ENCODE assay signal across 8 cellular contexts in the genomic region with DNA sequence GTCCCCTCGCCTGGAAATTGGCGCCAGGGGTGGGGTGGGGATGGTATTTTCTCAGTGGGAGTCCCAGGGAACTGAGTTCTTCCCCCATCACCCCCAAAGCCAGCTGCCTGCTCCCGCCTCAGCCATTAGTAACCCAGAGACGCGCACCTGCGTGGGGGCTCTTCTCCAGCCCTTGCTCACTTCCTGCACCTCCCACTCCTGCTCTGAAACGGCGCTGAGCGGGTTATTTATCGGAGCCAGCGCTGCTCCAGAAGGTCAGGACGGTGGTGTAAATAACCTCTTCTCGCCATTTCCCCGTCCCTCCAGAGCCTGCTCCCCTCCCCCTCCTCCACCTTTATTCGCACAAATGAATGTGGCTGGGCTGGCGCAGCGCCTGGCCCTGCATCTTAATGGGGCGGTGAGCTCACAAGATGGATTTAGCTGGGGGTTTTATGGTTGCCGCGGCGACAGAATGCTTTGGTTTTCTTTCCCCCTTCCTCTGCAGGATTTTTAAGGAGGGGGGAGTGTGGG. TPM values are rescaled to one million over a fixed set of nuclear protein-coding genes. Genes with fewer than 3 reads are reported as not detected.
DNase-seq lines count a peak whose midpoint lies in the region; ATAC-seq and TF ChIP-seq lines count a peak whose summit lies in the region.

No MANE protein-coding gene starts in this region.

- peaks cover 11% of the 10 kb centered on the region for H3K4me1 Mint-ChIP-seq in activated T-helper 17 cell treated with anti-CD3 and anti-CD28 coated beads, Interleukin-2, amount 50 U/mL, for 72 hours

- DNase-seq in AG04450 (ENCODE audit: low read depth, low spot score) (no peak), NCI-H1105 treated with DMSO at 0.1 percent for 48 hours (lab: John Stamatoyannopoulos, UW) (peak; percentile 66), hippocampal formation (lab: John Stamatoyannopoulos, UW) (peak; percentile 48 to 49), gastrocnemius medialis (peak in 1 of 2 donors; percentile 58), Peyer's patch (no peak)

- no peaks in the 10 kb centered on the region for H3K9me3 Mint-ChIP-seq in activated T-helper 17 cell treated with anti-CD3 and anti-CD28 coated beads, Interleukin-2, amount 50 U/mL, for 72 hours

- intact Hi-C loops in gastrocnemius medialis (cut with DNase I; ENCODE audit: low total_unique reads) = loop anchor here (10.0 kb wide), 1 partner anchor 1373 kb away; the partner anchor contains the start of genes CD63 and RDH5

- POLR2A ChIA-PET in AG04450 (lab: Yijun Ruan, JAX) = no interaction called here

- no peaks in the 10 kb centered on the region for H3K27me3 ChIP-seq in AG04450 (ENCODE audit: control insufficient read depth, insufficient read depth, low read length)
- H3K27me3 ChIP-seq in gastrocnemius medialis = no peaks in the 10 kb centered on the region
- H3K27me3 ChIP-seq in Peyer's patch = no peaks in the 10 kb centered on the region

- TF ChIP-seq CTCF in AG04450 (IDR thresholded peaks at IDR 0.05; ENCODE audit: low read depth, low read length) (no peak), gastrocnemius medialis (IDR thresholded peaks at IDR 0.05 in 4 of 5, conservative IDR thresholded peaks at IDR 0.05 in 1 of 5) (no peak), Peyer's patch (IDR thresholded peaks at IDR 0.05) (no peak)

- TF ChIP-seq POLR2A in gastrocnemius medialis (IDR thresholded peaks at IDR 0.05) = no peak
- no peak for TF ChIP-seq POLR2A in Peyer's patch (IDR thresholded peaks at IDR 0.05)

- in situ Hi-C loops in gastrocnemius medialis (cut with MboI; ENCODE audit: low sequenced_read_pairs in 4 of 4) = loop anchor here (25.0 kb wide), 2 partner anchors 340 to 365 kb away; partner anchors contain the start of genes HOXC10 (in 2 of the 4), HOXC8 (in 2 of the 4) and HOXC9 (in 2 of the 4)

- no peaks in the 10 kb centered on the region for H3K27me3 Mint-ChIP-seq in activated T-helper 17 cell treated with anti-CD3 and anti-CD28 coated beads, Interleukin-2, amount 50 U/mL, for 72 hours

- H3K27ac ChIP-seq in AG04450 (ENCODE audit: low read depth, low read length) (peak overlapping the region; percentile 89), gastrocnemius medialis (peak overlapping the region in 2 of 4 donors; percentile 17 to 47), Peyer's patch (peak overlapping the region in 2 of 4 donors; percentile 38 to 57)

- peak; percentile 89 for ATAC-seq in activated T-helper 17 cell treated with anti-CD3 and anti-CD28 coated beads, Interleukin-2, amount 50 U/mL, for 72 hours (replicated peaks)
- ATAC-seq in gastrocnemius medialis (peak; percentile 45 to 62), GM19324 (IDR thresholded peaks at IDR 0.05; ENCODE audit: low FRiP score, unreplicated experiment) (no peak), GM18907 (IDR thresholded peaks at IDR 0.05; ENCODE audit: unreplicated experiment) (no peak)

- H3K9me3 ChIP-seq in AG04450 (ENCODE audit: control insufficient read depth, insufficient read depth, low read length) (no peaks in the 10 kb centered on the region), gastrocnemius medialis (no peaks in the 10 kb centered on the region), Peyer's patch (no peaks in the 10 kb centered on the region)

- H3K36me3 ChIP-seq in gastrocnemius medialis (peaks cover 3 to 41% of the 10 kb centered on the region in 2 donors), Peyer's patch (peaks cover 0 to 46% (median 0%) of the 10 kb centered on the region in 3 donors)

- H3K27ac Mint-ChIP-seq in activated T-helper 17 cell treated with anti-CD3 and anti-CD28 coated beads, Interleukin-2, amount 50 U/mL, for 72 hours = peak overlapping the region; percentile 65

- H3K4me3 ChIP-seq in AG04450 (ENCODE audit: low read depth, low read length) (peak overlapping the region; percentile 10; the same call in 1 of the 2 replicates), gastrocnemius medialis (peak overlapping the region; percentile 3 to 36 (median 24)), Peyer's patch (no peak overlapping the region)

- H3K4me3 Mint-ChIP-seq in activated T-helper 17 cell treated with anti-CD3 and anti-CD28 coated beads, Interleukin-2, amount 50 U/mL, for 72 hours = peak overlapping the region; percentile 72

- CTCF ChIA-PET in AG04450 (lab: Charles Lee) = interaction anchor here (0.5 to 2.2 kb wide), 7 partner anchors 16 to 138 kb away, joined by 3 to 9 read pairs (median 4); partner anchors contain the start of gene COPZ1

- H3K4me1 ChIP-seq in gastrocnemius medialis (peaks cover 21 to 22% of the 10 kb centered on the region in 2 donors), Peyer's patch (no peaks in the 10 kb centered on the region)

- peaks cover 52% of the 10 kb centered on the region for H3K36me3 Mint-ChIP-seq in activated T-helper 17 cell treated with anti-CD3 and anti-CD28 coated beads, Interleukin-2, amount 50 U/mL, for 72 hours (ENCODE audit: low read depth)

RNA-seq across cellular contexts. Expression of gene GPR84, which starts 12.2 kb away (rescaled TPM):
- not detected in 2 replicates for polyA plus RNA-seq in AG04450 (2011; rRNA removed)
- not detected in 2 replicates for polyA minus RNA-seq in AG04450 (2011; rRNA and poly(A)+ RNA removed)
- total RNA-seq in activated T-helper 17 cell treated with anti-CD3 and anti-CD28 coated beads, Interleukin-2, amount 50 U/mL, for 72 hours = 1 to 10 TPM in 1 of 2 donors, under 1 TPM in 1; 0.24 to 2.2 TPM
- under 1 TPM in 2 of 4 donors, not detected in 2; 0.49 to 0.51 TPM for total RNA-seq in gastrocnemius medialis
- not detected for total RNA-seq in Peyer's patch

RNA-seq across cellular contexts. Expression of gene COPZ1, which starts 27.1 kb away (rescaled TPM):
- 355 and 404 TPM in 2 replicates for polyA plus RNA-seq in AG04450 (2011; rRNA removed)
- 137 and 153 TPM in 2 replicates for polyA minus RNA-seq in AG04450 (2011; rRNA and poly(A)+ RNA removed)
- 10 to 100 TPM; 75.4 to 86.8 TPM for total RNA-seq in activated T-helper 17 cell treated with anti-CD3 and anti-CD28 coated beads, Interleukin-2, amount 50 U/mL, for 72 hours
- total RNA-seq in gastrocnemius medialis (100 to 1,000 TPM in 2 of 4 donors, 10 to 100 TPM in 2; 91.8 to 145 (median 107) TPM), Peyer's patch (10 to 100 TPM; 42.4 to 66.9 (median 54.2) TPM)

RNA-seq across cellular contexts. Expression of gene ZNF385A, which starts 32.5 kb away (rescaled TPM):
- 1.5 and 2.8 TPM in 2 replicates for polyA plus RNA-seq in AG04450 (2011; rRNA removed)
- polyA minus RNA-seq in AG04450 (2011; rRNA and poly(A)+ RNA removed) = 2.9 and 3.1 TPM in 2 replicates
- total RNA-seq in activated T-helper 17 cell treated with anti-CD3 and anti-CD28 coated beads, Interleukin-2, amount 50 U/mL, for 72 hours = 1 to 10 TPM in 1 of 2 donors, under 1 TPM in 1; 0.48 to 2.6 TPM
- total RNA-seq in gastrocnemius medialis (10 to 100 TPM in 3 of 4 donors, 1 to 10 TPM in 1; 3.3 to 21.0 (median 18.3) TPM), Peyer's patch (10 to 100 TPM in 2 of 4 donors, 1 to 10 TPM in 2; 7.3 to 28.1 (median 9.7) TPM)

RNA-seq across cellular contexts. Expression of gene NFE2, which starts 51.3 kb away (rescaled TPM):
- 0.25 and 0.37 TPM in 2 replicates for polyA plus RNA-seq in AG04450 (2011; rRNA removed)
- 0.30 and 0.41 TPM in 2 replicates for polyA minus RNA-seq in AG04450 (2011; rRNA and poly(A)+ RNA removed)
- not detected for total RNA-seq in activated T-helper 17 cell treated with anti-CD3 and anti-CD28 coated beads, Interleukin-2, amount 50 U/mL, for 72 hours
- total RNA-seq in gastrocnemius medialis (1 to 10 TPM in 2 of 4 donors, under 1 TPM in 1, not detected in 1; 0.64 to 8.0 (median 1.8) TPM), Peyer's patch (not detected)

Comparison
In these comparisons a context has a peak if more than half of its experiments do, and no peak if none do; other contexts are left out.
1. DNase-seq: peak in NCI-H1105 treated with DMSO at 0.1 percent for 48 hours (single experiment) and hippocampal formation (2 of 2); none in AG04450 (single experiment) and Peyer's patch (0 of 3).
2. H3K4me3 ChIP-seq: peak in AG04450 (single experiment) and gastrocnemius medialis (4 of 4); none in Peyer's patch (0 of 4).
3. ATAC-seq: peak in activated T-helper 17 cell treated with anti-CD3 and anti-CD28 coated beads, Interleukin-2, amount 50 U/mL, for 72 hours (single experiment) and gastrocnemius medialis (2 of 2); none in GM19324 (single experiment) and GM18907 (single experiment).